1 cellular context compared by ENCODE assay signal in genomic region chr22:46742576-46743221, GRCh38.
TF ChIP-seq lines count a peak whose summit lies in the region.

No MANE protein-coding gene starts in this region.

TF ChIP-seq in HEK293, 187 proteins besides CTCF, POLR2A, EP300 and RAD21 (continued from another document):
- no peak for TF ChIP-seq KLF17 (tag by site-specific recombination; IDR thresholded peaks at IDR 0.05)
- TF ChIP-seq ZNF394 (tag by site-specific recombination; IDR thresholded peaks at IDR 0.05; ENCODE audit: borderline replicate concordance), result no peak
- no peak for TF ChIP-seq ZNF785 (tag by site-specific recombination; IDR thresholded peaks at IDR 0.05)
- TF ChIP-seq ZNF548 (tag by site-specific recombination; IDR thresholded peaks at IDR 0.05), result no peak
- TF ChIP-seq KLF7 (tag by site-specific recombination; IDR thresholded peaks at IDR 0.05; ENCODE audit: borderline replicate concordance), result 0 out of 2 replicates have a peak, but pooled peaks have one; percentile 34
- TF ChIP-seq ZNF184 (tag by site-specific recombination; IDR thresholded peaks at IDR 0.05), result no peak
- TF ChIP-seq ZNF555 (tag by site-specific recombination; conservative IDR thresholded peaks at IDR 0.05), result no peak
- no peak for TF ChIP-seq HOXC10 (CRISPR knock-in tag; IDR thresholded peaks at IDR 0.05)
- TF ChIP-seq ZNF626 (tag by site-specific recombination; IDR thresholded peaks at IDR 0.05), result no peak
- TF ChIP-seq ZNF112 (tag by site-specific recombination; IDR thresholded peaks at IDR 0.05), result no peak
- no peak for TF ChIP-seq ZNF341 (tag by site-specific recombination; IDR thresholded peaks at IDR 0.05; ENCODE audit: low read depth)
- TF ChIP-seq ZNF777 (tag by site-specific recombination; IDR thresholded peaks at IDR 0.05; ENCODE audit: borderline replicate concordance), result no peak
- no peak for TF ChIP-seq ZNF324 (tag by site-specific recombination; IDR thresholded peaks at IDR 0.05)
- TF ChIP-seq ZNF707 (tag by site-specific recombination; IDR thresholded peaks at IDR 0.05), result no peak
- TF ChIP-seq, protein P1, sequence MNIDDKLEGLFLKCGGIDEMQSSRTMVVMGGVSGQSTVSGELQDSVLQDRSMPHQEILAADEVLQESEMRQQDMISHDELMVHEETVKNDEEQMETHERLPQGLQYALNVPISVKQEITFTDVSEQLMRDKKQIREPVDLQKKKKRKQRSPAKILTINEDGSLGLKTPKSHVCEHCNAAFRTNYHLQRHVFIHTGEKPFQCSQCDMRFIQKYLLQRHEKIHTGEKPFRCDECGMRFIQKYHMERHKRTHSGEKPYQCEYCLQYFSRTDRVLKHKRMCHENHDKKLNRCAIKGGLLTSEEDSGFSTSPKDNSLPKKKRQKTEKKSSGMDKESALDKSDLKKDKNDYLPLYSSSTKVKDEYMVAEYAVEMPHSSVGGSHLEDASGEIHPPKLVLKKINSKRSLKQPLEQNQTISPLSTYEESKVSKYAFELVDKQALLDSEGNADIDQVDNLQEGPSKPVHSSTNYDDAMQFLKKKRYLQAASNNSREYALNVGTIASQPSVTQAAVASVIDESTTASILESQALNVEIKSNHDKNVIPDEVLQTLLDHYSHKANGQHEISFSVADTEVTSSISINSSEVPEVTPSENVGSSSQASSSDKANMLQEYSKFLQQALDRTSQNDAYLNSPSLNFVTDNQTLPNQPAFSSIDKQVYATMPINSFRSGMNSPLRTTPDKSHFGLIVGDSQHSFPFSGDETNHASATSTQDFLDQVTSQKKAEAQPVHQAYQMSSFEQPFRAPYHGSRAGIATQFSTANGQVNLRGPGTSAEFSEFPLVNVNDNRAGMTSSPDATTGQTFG (tag by site-specific recombination; IDR thresholded peaks at IDR 0.05; ENCODE audit: borderline replicate concordance), result no peak
- peak; percentile 69; the same call in 1 of the 2 replicates for TF ChIP-seq KLF10 (tag by site-specific recombination; IDR thresholded peaks at IDR 0.05)
- no peak for TF ChIP-seq ZNF23 (tag by site-specific recombination; IDR thresholded peaks at IDR 0.05; ENCODE audit: borderline replicate concordance)
- no peak for TF ChIP-seq ZNF791 (tag by site-specific recombination; IDR thresholded peaks at IDR 0.05)
- TF ChIP-seq ZNF544 (tag by site-specific recombination; IDR thresholded peaks at IDR 0.05), result no peak
- TF ChIP-seq ZNF549 (tag by site-specific recombination; IDR thresholded peaks at IDR 0.05), result no peak
- peak; percentile 57; the same call in 1 of the 2 replicates for TF ChIP-seq HOXD13 (CRISPR knock-in tag; IDR thresholded peaks at IDR 0.05; ENCODE audit: borderline replicate concordance)
- TF ChIP-seq ZNF571 (tag by site-specific recombination; IDR thresholded peaks at IDR 0.05), result no peak
- TF ChIP-seq, protein P2, sequence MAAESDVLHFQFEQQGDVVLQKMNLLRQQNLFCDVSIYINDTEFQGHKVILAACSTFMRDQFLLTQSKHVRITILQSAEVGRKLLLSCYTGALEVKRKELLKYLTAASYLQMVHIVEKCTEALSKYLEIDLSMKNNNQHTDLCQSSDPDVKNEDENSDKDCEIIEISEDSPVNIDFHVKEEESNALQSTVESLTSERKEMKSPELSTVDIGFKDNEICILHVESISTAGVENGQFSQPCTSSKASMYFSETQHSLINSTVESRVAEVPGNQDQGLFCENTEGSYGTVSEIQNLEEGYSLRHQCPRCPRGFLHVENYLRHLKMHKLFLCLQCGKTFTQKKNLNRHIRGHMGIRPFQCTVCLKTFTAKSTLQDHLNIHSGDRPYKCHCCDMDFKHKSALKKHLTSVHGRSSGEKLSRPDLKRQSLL (tag by site-specific recombination; IDR thresholded peaks at IDR 0.05), result no peak
- no peak for TF ChIP-seq MYNN (tag by site-specific recombination; IDR thresholded peaks at IDR 0.05; ENCODE audit: borderline replicate concordance)
- TF ChIP-seq ZNF670 (tag by site-specific recombination; IDR thresholded peaks at IDR 0.05; ENCODE audit: low read depth), result no peak
- TF ChIP-seq SP7 (tag by site-specific recombination; IDR thresholded peaks at IDR 0.05), result no peak
- no peak for TF ChIP-seq ZEB2 (tag by site-specific recombination; IDR thresholded peaks at IDR 0.05)
- no peak for TF ChIP-seq ZNF660 (tag by site-specific recombination; IDR thresholded peaks at IDR 0.05)
- peak; percentile 25; the same call in 1 of the 2 replicates for TF ChIP-seq ZXDB (tag by site-specific recombination; IDR thresholded peaks at IDR 0.05)
- no peak for TF ChIP-seq ZNF202 (tag by site-specific recombination; IDR thresholded peaks at IDR 0.05; ENCODE audit: borderline replicate concordance)
- TF ChIP-seq ZBTB48 (tag by site-specific recombination; IDR thresholded peaks at IDR 0.05), result no peak
- peak; percentile 80 for TF ChIP-seq GLIS1 (tag by site-specific recombination; IDR thresholded peaks at IDR 0.05)
- TF ChIP-seq, protein P3, sequence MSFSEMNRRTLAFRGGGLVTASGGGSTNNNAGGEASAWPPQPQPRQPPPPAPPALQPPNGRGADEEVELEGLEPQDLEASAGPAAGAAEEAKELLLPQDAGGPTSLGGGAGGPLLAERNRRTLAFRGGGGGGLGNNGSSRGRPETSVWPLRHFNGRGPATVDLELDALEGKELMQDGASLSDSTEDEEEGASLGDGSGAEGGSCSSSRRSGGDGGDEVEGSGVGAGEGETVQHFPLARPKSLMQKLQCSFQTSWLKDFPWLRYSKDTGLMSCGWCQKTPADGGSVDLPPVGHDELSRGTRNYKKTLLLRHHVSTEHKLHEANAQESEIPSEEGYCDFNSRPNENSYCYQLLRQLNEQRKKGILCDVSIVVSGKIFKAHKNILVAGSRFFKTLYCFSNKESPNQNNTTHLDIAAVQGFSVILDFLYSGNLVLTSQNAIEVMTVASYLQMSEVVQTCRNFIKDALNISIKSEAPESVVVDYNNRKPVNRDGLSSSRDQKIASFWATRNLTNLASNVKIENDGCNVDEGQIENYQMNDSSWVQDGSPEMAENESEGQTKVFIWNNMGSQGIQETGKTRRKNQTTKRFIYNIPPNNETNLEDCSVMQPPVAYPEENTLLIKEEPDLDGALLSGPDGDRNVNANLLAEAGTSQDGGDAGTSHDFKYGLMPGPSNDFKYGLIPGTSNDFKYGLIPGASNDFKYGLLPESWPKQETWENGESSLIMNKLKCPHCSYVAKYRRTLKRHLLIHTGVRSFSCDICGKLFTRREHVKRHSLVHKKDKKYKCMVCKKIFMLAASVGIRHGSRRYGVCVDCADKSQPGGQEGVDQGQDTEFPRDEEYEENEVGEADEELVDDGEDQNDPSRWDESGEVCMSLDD (tag by site-specific recombination; IDR thresholded peaks at IDR 0.05), result 0 out of 2 replicates have a peak, but pooled peaks have one; percentile 56
- TF ChIP-seq ZNF24 (tag by site-specific recombination; IDR thresholded peaks at IDR 0.05), result no peak
- TF ChIP-seq HIC1 (tag by site-specific recombination; IDR thresholded peaks at IDR 0.05), result peak; percentile 33; the same call in 1 of the 2 replicates
- no peak for TF ChIP-seq ZNF26 (tag by site-specific recombination; IDR thresholded peaks at IDR 0.05)
- TF ChIP-seq IKZF3 (tag by site-specific recombination; IDR thresholded peaks at IDR 0.05), result no peak
- no peak for TF ChIP-seq REPIN1 (tag by site-specific recombination; IDR thresholded peaks at IDR 0.05; ENCODE audit: low read depth)
- TF ChIP-seq ZBTB1 (tag by site-specific recombination; IDR thresholded peaks at IDR 0.05), result no peak
- TF ChIP-seq, protein P4, sequence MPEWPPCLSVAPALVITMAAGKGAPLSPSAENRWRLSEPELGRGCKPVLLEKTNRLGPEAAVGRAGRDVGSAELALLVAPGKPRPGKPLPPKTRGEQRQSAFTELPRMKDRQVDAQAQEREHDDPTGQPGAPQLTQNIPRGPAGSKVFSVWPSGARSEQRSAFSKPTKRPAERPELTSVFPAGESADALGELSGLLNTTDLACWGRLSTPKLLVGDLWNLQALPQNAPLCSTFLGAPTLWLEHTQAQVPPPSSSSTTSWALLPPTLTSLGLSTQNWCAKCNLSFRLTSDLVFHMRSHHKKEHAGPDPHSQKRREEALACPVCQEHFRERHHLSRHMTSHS (tag by site-specific recombination; IDR thresholded peaks at IDR 0.05), result no peak
- TF ChIP-seq KLF16 (tag by site-specific recombination; IDR thresholded peaks at IDR 0.05), result peak; percentile 46; the same call in 1 of the 2 replicates
